Comparison of ENCODE assay signal across 1 cellular context in genomic region chr11:2778630-2779498, GRCh38.
TF ChIP-seq lines count a peak whose summit lies in the region.

No MANE protein-coding gene starts in this region.

TF ChIP-seq in K562, 482 proteins besides CTCF, POLR2A, EP300 and RAD21 (continued from another document):
- TF ChIP-seq, protein P1, sequence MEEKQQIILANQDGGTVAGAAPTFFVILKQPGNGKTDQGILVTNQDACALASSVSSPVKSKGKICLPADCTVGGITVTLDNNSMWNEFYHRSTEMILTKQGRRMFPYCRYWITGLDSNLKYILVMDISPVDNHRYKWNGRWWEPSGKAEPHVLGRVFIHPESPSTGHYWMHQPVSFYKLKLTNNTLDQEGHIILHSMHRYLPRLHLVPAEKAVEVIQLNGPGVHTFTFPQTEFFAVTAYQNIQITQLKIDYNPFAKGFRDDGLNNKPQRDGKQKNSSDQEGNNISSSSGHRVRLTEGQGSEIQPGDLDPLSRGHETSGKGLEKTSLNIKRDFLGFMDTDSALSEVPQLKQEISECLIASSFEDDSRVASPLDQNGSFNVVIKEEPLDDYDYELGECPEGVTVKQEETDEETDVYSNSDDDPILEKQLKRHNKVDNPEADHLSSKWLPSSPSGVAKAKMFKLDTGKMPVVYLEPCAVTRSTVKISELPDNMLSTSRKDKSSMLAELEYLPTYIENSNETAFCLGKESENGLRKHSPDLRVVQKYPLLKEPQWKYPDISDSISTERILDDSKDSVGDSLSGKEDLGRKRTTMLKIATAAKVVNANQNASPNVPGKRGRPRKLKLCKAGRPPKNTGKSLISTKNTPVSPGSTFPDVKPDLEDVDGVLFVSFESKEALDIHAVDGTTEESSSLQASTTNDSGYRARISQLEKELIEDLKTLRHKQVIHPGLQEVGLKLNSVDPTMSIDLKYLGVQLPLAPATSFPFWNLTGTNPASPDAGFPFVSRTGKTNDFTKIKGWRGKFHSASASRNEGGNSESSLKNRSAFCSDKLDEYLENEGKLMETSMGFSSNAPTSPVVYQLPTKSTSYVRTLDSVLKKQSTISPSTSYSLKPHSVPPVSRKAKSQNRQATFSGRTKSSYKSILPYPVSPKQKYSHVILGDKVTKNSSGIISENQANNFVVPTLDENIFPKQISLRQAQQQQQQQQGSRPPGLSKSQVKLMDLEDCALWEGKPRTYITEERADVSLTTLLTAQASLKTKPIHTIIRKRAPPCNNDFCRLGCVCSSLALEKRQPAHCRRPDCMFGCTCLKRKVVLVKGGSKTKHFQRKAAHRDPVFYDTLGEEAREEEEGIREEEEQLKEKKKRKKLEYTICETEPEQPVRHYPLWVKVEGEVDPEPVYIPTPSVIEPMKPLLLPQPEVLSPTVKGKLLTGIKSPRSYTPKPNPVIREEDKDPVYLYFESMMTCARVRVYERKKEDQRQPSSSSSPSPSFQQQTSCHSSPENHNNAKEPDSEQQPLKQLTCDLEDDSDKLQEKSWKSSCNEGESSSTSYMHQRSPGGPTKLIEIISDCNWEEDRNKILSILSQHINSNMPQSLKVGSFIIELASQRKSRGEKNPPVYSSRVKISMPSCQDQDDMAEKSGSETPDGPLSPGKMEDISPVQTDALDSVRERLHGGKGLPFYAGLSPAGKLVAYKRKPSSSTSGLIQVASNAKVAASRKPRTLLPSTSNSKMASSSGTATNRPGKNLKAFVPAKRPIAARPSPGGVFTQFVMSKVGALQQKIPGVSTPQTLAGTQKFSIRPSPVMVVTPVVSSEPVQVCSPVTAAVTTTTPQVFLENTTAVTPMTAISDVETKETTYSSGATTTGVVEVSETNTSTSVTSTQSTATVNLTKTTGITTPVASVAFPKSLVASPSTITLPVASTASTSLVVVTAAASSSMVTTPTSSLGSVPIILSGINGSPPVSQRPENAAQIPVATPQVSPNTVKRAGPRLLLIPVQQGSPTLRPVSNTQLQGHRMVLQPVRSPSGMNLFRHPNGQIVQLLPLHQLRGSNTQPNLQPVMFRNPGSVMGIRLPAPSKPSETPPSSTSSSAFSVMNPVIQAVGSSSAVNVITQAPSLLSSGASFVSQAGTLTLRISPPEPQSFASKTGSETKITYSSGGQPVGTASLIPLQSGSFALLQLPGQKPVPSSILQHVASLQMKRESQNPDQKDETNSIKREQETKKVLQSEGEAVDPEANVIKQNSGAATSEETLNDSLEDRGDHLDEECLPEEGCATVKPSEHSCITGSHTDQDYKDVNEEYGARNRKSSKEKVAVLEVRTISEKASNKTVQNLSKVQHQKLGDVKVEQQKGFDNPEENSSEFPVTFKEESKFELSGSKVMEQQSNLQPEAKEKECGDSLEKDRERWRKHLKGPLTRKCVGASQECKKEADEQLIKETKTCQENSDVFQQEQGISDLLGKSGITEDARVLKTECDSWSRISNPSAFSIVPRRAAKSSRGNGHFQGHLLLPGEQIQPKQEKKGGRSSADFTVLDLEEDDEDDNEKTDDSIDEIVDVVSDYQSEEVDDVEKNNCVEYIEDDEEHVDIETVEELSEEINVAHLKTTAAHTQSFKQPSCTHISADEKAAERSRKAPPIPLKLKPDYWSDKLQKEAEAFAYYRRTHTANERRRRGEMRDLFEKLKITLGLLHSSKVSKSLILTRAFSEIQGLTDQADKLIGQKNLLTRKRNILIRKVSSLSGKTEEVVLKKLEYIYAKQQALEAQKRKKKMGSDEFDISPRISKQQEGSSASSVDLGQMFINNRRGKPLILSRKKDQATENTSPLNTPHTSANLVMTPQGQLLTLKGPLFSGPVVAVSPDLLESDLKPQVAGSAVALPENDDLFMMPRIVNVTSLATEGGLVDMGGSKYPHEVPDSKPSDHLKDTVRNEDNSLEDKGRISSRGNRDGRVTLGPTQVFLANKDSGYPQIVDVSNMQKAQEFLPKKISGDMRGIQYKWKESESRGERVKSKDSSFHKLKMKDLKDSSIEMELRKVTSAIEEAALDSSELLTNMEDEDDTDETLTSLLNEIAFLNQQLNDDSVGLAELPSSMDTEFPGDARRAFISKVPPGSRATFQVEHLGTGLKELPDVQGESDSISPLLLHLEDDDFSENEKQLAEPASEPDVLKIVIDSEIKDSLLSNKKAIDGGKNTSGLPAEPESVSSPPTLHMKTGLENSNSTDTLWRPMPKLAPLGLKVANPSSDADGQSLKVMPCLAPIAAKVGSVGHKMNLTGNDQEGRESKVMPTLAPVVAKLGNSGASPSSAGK (IDR thresholded peaks at IDR 0.05) = no peak
- TF ChIP-seq ZEB2 (IDR thresholded peaks at IDR 0.05) = no peak
- TF ChIP-seq SNIP1 (IDR thresholded peaks at IDR 0.05; ENCODE audit: low read depth) = no peak
- no peak for TF ChIP-seq SRSF1 (IDR thresholded peaks at IDR 0.05; ENCODE audit: low read depth, low read length)
- TF ChIP-seq, protein P2, sequence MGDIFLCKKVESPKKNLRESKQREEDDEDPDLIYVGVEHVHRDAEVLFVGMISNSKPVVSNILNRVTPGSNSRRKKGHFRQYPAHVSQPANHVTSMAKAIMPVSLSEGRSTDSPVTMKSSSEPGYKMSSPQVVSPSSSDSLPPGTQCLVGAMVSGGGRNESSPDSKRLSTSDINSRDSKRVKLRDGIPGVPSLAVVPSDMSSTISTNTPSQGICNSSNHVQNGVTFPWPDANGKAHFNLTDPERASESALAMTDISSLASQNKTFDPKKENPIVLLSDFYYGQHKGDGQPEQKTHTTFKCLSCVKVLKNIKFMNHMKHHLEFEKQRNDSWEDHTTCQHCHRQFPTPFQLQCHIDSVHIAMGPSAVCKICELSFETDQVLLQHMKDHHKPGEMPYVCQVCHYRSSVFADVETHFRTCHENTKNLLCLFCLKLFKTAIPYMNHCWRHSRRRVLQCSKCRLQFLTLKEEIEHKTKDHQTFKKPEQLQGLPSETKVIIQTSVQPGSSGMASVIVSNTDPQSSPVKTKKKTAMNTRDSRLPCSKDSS (IDR thresholded peaks at IDR 0.05; ENCODE audit: low read depth, partially characterized antibody) = no peak
- TF ChIP-seq CBFB (CRISPR knock-in tag; IDR thresholded peaks at IDR 0.05) = peak; percentile 51
- no peak for TF ChIP-seq ARID2 (IDR thresholded peaks at IDR 0.05)
- TF ChIP-seq ZNF277 (CRISPR knock-in tag; IDR thresholded peaks at IDR 0.05; ENCODE audit: borderline replicate concordance) = no peak
- peak; percentile 93; the same call in 1 of the 2 replicates for TF ChIP-seq ERF (CRISPR knock-in tag; IDR thresholded peaks at IDR 0.05)
- TF ChIP-seq CXXC5 (CRISPR knock-in tag; IDR thresholded peaks at IDR 0.05) = peak; percentile 93
- TF ChIP-seq MCM5 (IDR thresholded peaks at IDR 0.05; ENCODE audit: low read depth) = no peak
- TF ChIP-seq CHD7 (IDR thresholded peaks at IDR 0.05; ENCODE audit: low read depth, low read length) = no peak
- no peak for TF ChIP-seq RAD51 (IDR thresholded peaks at IDR 0.05; ENCODE audit: borderline replicate concordance, low read depth)
- TF ChIP-seq NCOR1 (IDR thresholded peaks at IDR 0.05) = peak; percentile 96
